Comparison of ENCODE assay signal across 12 cellular contexts in genomic region chr14:32932921-32933622, GRCh38. TPM values are rescaled to one million over a fixed set of nuclear protein-coding genes. Genes with fewer than 3 reads are reported as not detected.
DNase-seq lines count a peak whose midpoint lies in the region; ATAC-seq and TF ChIP-seq lines count a peak whose summit lies in the region.
"Had no signal": no experiment of that assay in that cellular context is flagged by ENCODE, and none has a peak within 500 bp of the region (broad histone marks: within the 10 kb centered on the region; RNA-seq: fewer than 3 reads in every experiment).

No MANE protein-coding gene starts in this region.

- peak overlapping the region in 1 of 2 donors; percentile 0 for H3K4me3 ChIP-seq in body of pancreas
- peak overlapping the region; percentile 53 for H3K4me3 ChIP-seq in retinal pigment epithelial cell (ENCODE audit: low read length)

- peaks cover 0 to 29% of the 10 kb centered on the region in 2 donors for H3K27me3 ChIP-seq in body of pancreas

- ATAC-seq in body of pancreas = peak; percentile 33
- no peak for ATAC-seq in GM19328 (IDR thresholded peaks at IDR 0.05; ENCODE audit: unreplicated experiment)

- no peaks in the 10 kb centered on the region for H3K36me3 ChIP-seq in body of pancreas (replicated peaks in 1 of 2; ENCODE audit: insufficient read depth in 1 of 2, low read depth in 2 of 2)

- no peaks in the 10 kb centered on the region for H3K9me3 ChIP-seq in body of pancreas

- TF ChIP-seq POLR2A in body of pancreas (IDR thresholded peaks at IDR 0.05) = no peak

- DNase-seq in GM03348 (ENCODE audit: low spot score) = peak; percentile 15
- DNase-seq in body of pancreas = peak; percentile 17 to 34 (median 25)
- peak; percentile 75 for DNase-seq in iPS-NIHi11 (ENCODE audit: low spot score)
- DNase-seq in retinal pigment epithelial cell (ENCODE audit: low read depth) = no peak
- DNase-seq in H4 (ENCODE audit: low spot score) = no peak
- DNase-seq in activated gamma-delta T cell (lab: John Stamatoyannopoulos, UW) = no peak
- no peak for DNase-seq in kidney glomerular epithelial cell (lab: John Stamatoyannopoulos, UW)
- DNase-seq: activated CD4-positive, alpha-beta T cell treated with anti-CD3 and anti-CD28 coated beads for 1 hour; DND-41; NCI-H510A; stimulated activated CD4-positive, alpha-beta T cell treated with anti-CD3 and anti-CD28 coated beads, Interleukin-4, amount 100 ng/mL, for 1 hour had no signal

- TF ChIP-seq CTCF in body of pancreas (IDR thresholded peaks at IDR 0.05) (no peak), retinal pigment epithelial cell (conservative IDR thresholded peaks at IDR 0.05; ENCODE audit: low read depth, low read length) (no peak)

- intact Hi-C loops in body of pancreas (cut with DNase I) = no loop called here

- peaks cover 31% of the 10 kb centered on the region for H3K4me1 ChIP-seq in body of pancreas

- 3% methylated on average over 18 to 57 of the region's 57 CpGs for WGBS in body of pancreas, 2 donors

- no peak overlapping the region for H3K27ac ChIP-seq in body of pancreas

RNA-seq across cellular contexts. Expression of gene NPAS3, which starts 5.6 kb away (rescaled TPM):
- under 1 TPM; 0.33 to 0.78 TPM for total RNA-seq in body of pancreas
- total RNA-seq in H4 (2014; rRNA removed; shearing (Covaris generic)) = 2.6 and 4.2 TPM in 2 replicates

Comparison
In these comparisons a context has a peak if more than half of its experiments do, and no peak if none do; other contexts are left out.
1. DNase-seq: peak in GM03348 (single experiment), body of pancreas (4 of 4) and iPS-NIHi11 (single experiment); none in retinal pigment epithelial cell (single experiment), H4 (single experiment), activated gamma-delta T cell (single experiment) and kidney glomerular epithelial cell (single experiment).